Comparison of ENCODE assay signal across 22 cellular contexts in the genomic region with DNA sequence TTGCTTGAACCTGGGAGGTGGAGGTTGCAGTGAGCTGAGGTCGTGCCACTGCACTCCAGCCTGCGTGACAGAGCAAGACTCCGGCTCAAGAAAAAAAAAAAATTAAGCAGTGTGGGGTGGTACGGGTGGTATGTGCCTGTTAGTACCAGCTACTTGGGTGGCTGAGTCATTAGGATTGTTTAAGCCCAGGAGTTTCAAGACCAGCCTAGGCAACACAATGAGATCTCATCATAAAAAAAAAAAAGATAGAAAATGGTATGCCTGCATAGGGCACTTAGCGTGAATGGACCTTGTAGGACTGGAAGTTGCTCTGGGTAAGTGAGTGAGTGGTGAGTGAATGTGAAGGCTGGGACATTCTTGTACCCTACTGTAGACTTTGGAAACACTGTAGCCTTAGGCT. TPM values are rescaled to one million over a fixed set of nuclear protein-coding genes. Genes with fewer than 3 reads are reported as not detected.
DNase-seq lines count a peak whose midpoint lies in the region; ATAC-seq and TF ChIP-seq lines count a peak whose summit lies in the region.
"Had no signal": no experiment of that assay in that cellular context is flagged by ENCODE, and none has a peak within 500 bp of the region (broad histone marks: within the 10 kb centered on the region; RNA-seq: fewer than 3 reads in every experiment).

No MANE protein-coding gene starts in this region.

- intact Hi-C loops in PC-9 (cut with micrococcal nuclease; ENCODE audit: unreplicated experiment), result loop anchor here (1.0 to 2.0 kb wide), 2 partner anchors 37 to 75 kb away; partner anchors contain the start of genes ARID4B, GGPS1 and TBCE
- intact Hi-C loops in activated T-helper 1 cell treated with anti-CD3 and anti-CD28 coated beads, Interleukin-12 subunit alpha, Interleukin-12 subunit beta, Interleukin-2, Interleukin-4 antibody, amounts not matched to agents 30 ng/mL and 10 ng/mL and 1 ng/mL, durations not matched to agents 14 hours and 24 hours and 36 hours (cut with micrococcal nuclease), result no loop called here

- H3K36me3 ChIP-seq in PC-9 (ENCODE audit: low read depth), result no peaks in the 10 kb centered on the region
- H3K36me3 ChIP-seq: ascending aorta had no signal

- no TSS peak for BruUV-seq in PC-9 (replicated peaks; lab: Mats Ljungman, UMichigan)

- peak overlapping the region; percentile 39; the same call in 1 of the 2 replicates for H3K27ac ChIP-seq in PC-9
- H3K27ac ChIP-seq: ascending aorta, dorsolateral prefrontal cortex, vagina had no signal

- H3K4me1 ChIP-seq in PC-9 (replicated peaks; ENCODE audit: insufficient read depth), result peaks cover 41% of the 10 kb centered on the region
- H3K4me1 ChIP-seq: ascending aorta had no signal

- peaks cover 35% of the 10 kb centered on the region for H3F3A ChIP-seq in PC-9 (ENCODE audit: insufficient read depth, low read depth)

- peaks cover 22% of the 10 kb centered on the region for H3K4me1 Mint-ChIP-seq in chondrocyte (ENCODE audit: low read depth)
- no peaks in the 10 kb centered on the region for H3K4me1 Mint-ChIP-seq in activated T-helper 1 cell treated with anti-CD3 and anti-CD28 coated beads, Interleukin-12 subunit alpha, Interleukin-12 subunit beta, Interleukin-2, Interleukin-4 antibody, amounts not matched to agents 30 ng/mL and 10 ng/mL and 1 ng/mL, durations not matched to agents 14 hours and 24 hours and 36 hours (ENCODE audit: low read depth)

- H3K27ac Mint-ChIP-seq in chondrocyte (ENCODE audit: unreplicated experiment), result peak overlapping the region; percentile 18
- H3K27ac Mint-ChIP-seq in activated T-helper 1 cell treated with anti-CD3 and anti-CD28 coated beads, Interleukin-12 subunit alpha, Interleukin-12 subunit beta, Interleukin-2, Interleukin-4 antibody, amounts not matched to agents 30 ng/mL and 10 ng/mL and 1 ng/mL, durations not matched to agents 14 hours and 24 hours and 36 hours, result no peak overlapping the region
- H3K27ac Mint-ChIP-seq: activated CD8-positive, alpha-beta T cell treated with anti-CD3 and anti-CD28 coated beads, Interleukin-2, amount 10 ng/mL, durations not matched to agents 7 days and 5 days; naive thymus-derived CD4-positive, alpha-beta T cell had no signal

- TF ChIP-seq CTCF in PC-9 (conservative IDR thresholded peaks at IDR 0.05) (no peak), chondrocyte (IDR thresholded peaks at IDR 0.05) (no peak), omental fat pad (IDR thresholded peaks at IDR 0.05) (no peak)

- H3K27me3 ChIP-seq in PC-9 (ENCODE audit: insufficient read depth, low read depth), result no peaks in the 10 kb centered on the region
- H3K27me3 ChIP-seq: ascending aorta, dorsolateral prefrontal cortex, vagina had no signal

- DNase-seq in ELR (ENCODE audit: low read depth), result peak; percentile 49
- DNase-seq in PC-9, result peak; percentile 58 to 77
- DNase-seq in chondrocyte (ENCODE audit: low spot score), result no peak
- DNase-seq in omental fat pad (ENCODE audit: low spot score), result no peak
- no peak for DNase-seq in NCI-H146 treated with DMSO at 0.1 percent for 48 hours (lab: John Stamatoyannopoulos, UW; ENCODE audit: unreplicated experiment)
- DNase-seq in dermis blood vessel endothelial cell, result no peak
- no peak for DNase-seq in activated T-helper 1 cell treated with anti-CD3 and anti-CD28 coated beads, Interleukin-12 subunit alpha, Interleukin-12 subunit beta, Interleukin-2, Interleukin-4 antibody, amounts not matched to agents 30 ng/mL and 10 ng/mL and 1 ng/mL, durations not matched to agents 14 hours and 24 hours and 36 hours (ENCODE audit: low spot score)
- DNase-seq in NCI-H2081 treated with DMSO at 0.1 percent for 48 hours (lab: John Stamatoyannopoulos, UW), result no peak
- DNase-seq: activated CD8-positive, alpha-beta T cell treated with anti-CD3 and anti-CD28 coated beads, Interleukin-2, amount 10 ng/mL, durations not matched to agents 7 days and 5 days; activated effector memory CD4-positive, alpha-beta T cell treated with Interleukin-2 at 50 U/mL for 16 hours; COR-L47; dorsolateral prefrontal cortex; GF-D8; Karpas-422; naive thymus-derived CD4-positive, alpha-beta T cell; NCI-H1694; NCI-H510A treated with DMSO at 0.1 percent for 48 hours; OCI-M1; stimulated activated CD4-positive, alpha-beta T cell treated with anti-CD3 and anti-CD28 coated beads, Interleukin-12 subunit alpha, Interleukin-12 subunit beta, amount 100 ng/mL, for 4 hours; stimulated activated naive CD8-positive, alpha-beta T cell treated with anti-CD3 and anti-CD28 coated beads, Interleukin-15, Interleukin-2, amounts not matched to agents 100 U/mL and 50 U/mL, for 24 hours had no signal

- POLR2A ChIA-PET in PC-9 (lab: Charles Lee; ENCODE audit: unreplicated experiment), result interaction anchor here (0.5 to 0.8 kb wide), 7 partner anchors 15 to 439 kb away, joined by 3 to 19 read pairs (median 5); partner anchors contain the start of genes ARID4B and TBCE

- H2AFZ ChIP-seq in PC-9, result no peak overlapping the region

- ATAC-seq in omental fat pad (ENCODE audit: low FRiP score), result peak; percentile 41
- ATAC-seq: activated CD8-positive, alpha-beta T cell treated with anti-CD3 and anti-CD28 coated beads, Interleukin-2, amount 10 ng/mL, durations not matched to agents 7 days and 5 days; naive thymus-derived CD4-positive, alpha-beta T cell; stimulated activated naive CD8-positive, alpha-beta T cell treated with anti-CD3 and anti-CD28 coated beads, Interleukin-15, Interleukin-2, amounts not matched to agents 100 U/mL and 50 U/mL, for 24 hours had no signal

- peaks cover 4% of the 10 kb centered on the region for H3K36me3 Mint-ChIP-seq in chondrocyte (ENCODE audit: low read depth)
- H3K36me3 Mint-ChIP-seq in activated T-helper 1 cell treated with anti-CD3 and anti-CD28 coated beads, Interleukin-12 subunit alpha, Interleukin-12 subunit beta, Interleukin-2, Interleukin-4 antibody, amounts not matched to agents 30 ng/mL and 10 ng/mL and 1 ng/mL, durations not matched to agents 14 hours and 24 hours and 36 hours (ENCODE audit: low read depth), result peaks cover 6% of the 10 kb centered on the region

- no peak overlapping the region for H3K4me2 ChIP-seq in PC-9

- H3K79me2 ChIP-seq in PC-9 (ENCODE audit: low read depth), result peaks cover 41% of the 10 kb centered on the region

- no peaks in the 10 kb centered on the region for H3K9me2 ChIP-seq in PC-9 (ENCODE audit: insufficient read depth)

- H3K9me3 Mint-ChIP-seq in chondrocyte (ENCODE audit: low read depth), result no peaks in the 10 kb centered on the region
- no peaks in the 10 kb centered on the region for H3K9me3 Mint-ChIP-seq in activated T-helper 1 cell treated with anti-CD3 and anti-CD28 coated beads, Interleukin-12 subunit alpha, Interleukin-12 subunit beta, Interleukin-2, Interleukin-4 antibody, amounts not matched to agents 30 ng/mL and 10 ng/mL and 1 ng/mL, durations not matched to agents 14 hours and 24 hours and 36 hours
- H3K9me3 Mint-ChIP-seq: naive thymus-derived CD4-positive, alpha-beta T cell had no signal

- H3K4me3 ChIP-seq in PC-9, result no peak overlapping the region
- H3K4me3 ChIP-seq: ascending aorta, dorsolateral prefrontal cortex, vagina had no signal

- no peaks in the 10 kb centered on the region for H4K20me1 ChIP-seq in PC-9 (ENCODE audit: insufficient read depth)

- no peaks in the 10 kb centered on the region for H3K9me3 ChIP-seq in PC-9 (ENCODE audit: insufficient read depth, low read depth)
- H3K9me3 ChIP-seq: ascending aorta, vagina had no signal

- H3K27me3 Mint-ChIP-seq in chondrocyte (ENCODE audit: low read depth), result no peaks in the 10 kb centered on the region
- no peaks in the 10 kb centered on the region for H3K27me3 Mint-ChIP-seq in activated T-helper 1 cell treated with anti-CD3 and anti-CD28 coated beads, Interleukin-12 subunit alpha, Interleukin-12 subunit beta, Interleukin-2, Interleukin-4 antibody, amounts not matched to agents 30 ng/mL and 10 ng/mL and 1 ng/mL, durations not matched to agents 14 hours and 24 hours and 36 hours (ENCODE audit: insufficient read depth)
- H3K27me3 Mint-ChIP-seq: naive thymus-derived CD4-positive, alpha-beta T cell had no signal

- CTCF ChIA-PET in PC-9 (lab: Charles Lee), result interaction anchor here (0.8 kb wide), 1 partner anchor 12 kb away, joined by 8 read pairs; no protein-coding TSS in a partner anchor

- no peak overlapping the region for H3K4me3 Mint-ChIP-seq in chondrocyte (ENCODE audit: unreplicated experiment)
- H3K4me3 Mint-ChIP-seq in activated T-helper 1 cell treated with anti-CD3 and anti-CD28 coated beads, Interleukin-12 subunit alpha, Interleukin-12 subunit beta, Interleukin-2, Interleukin-4 antibody, amounts not matched to agents 30 ng/mL and 10 ng/mL and 1 ng/mL, durations not matched to agents 14 hours and 24 hours and 36 hours, result no peak overlapping the region
- H3K4me3 Mint-ChIP-seq: activated CD8-positive, alpha-beta T cell treated with anti-CD3 and anti-CD28 coated beads, Interleukin-2, amount 10 ng/mL, durations not matched to agents 7 days and 5 days; naive thymus-derived CD4-positive, alpha-beta T cell had no signal

RNA-seq across cellular contexts. Expression of gene TBCE, which starts 37.0 kb away (rescaled TPM):
- total RNA-seq in PC-9 (2021) (18.9 and 22.8 TPM in 2 replicates), chondrocyte (16.6 to 23.3 TPM (median 23.2 TPM) in 3 replicates), omental fat pad (10 to 100 TPM; 10.9 to 27.3 (median 19.2) TPM), dermis blood vessel endothelial cell (17.5 and 22.4 TPM in 2 replicates)
- 29.0 and 29.2 TPM in 2 replicates for total RNA-seq in activated T-helper 1 cell treated with anti-CD3 and anti-CD28 coated beads, Interleukin-12 subunit alpha, Interleukin-12 subunit beta, Interleukin-2, Interleukin-4 antibody, amounts not matched to agents 30 ng/mL and 10 ng/mL and 1 ng/mL, durations not matched to agents 14 hours and 24 hours and 36 hours

Comparison
In these comparisons a context has a peak if more than half of its experiments do, and no peak if none do; other contexts are left out.
1. DNase-seq: peak in ELR (single experiment) and PC-9 (2 of 2); none in chondrocyte (single experiment), omental fat pad (single experiment), NCI-H146 treated with DMSO at 0.1 percent for 48 hours (single experiment), dermis blood vessel endothelial cell (single experiment), activated T-helper 1 cell treated with anti-CD3 and anti-CD28 coated beads, Interleukin-12 subunit alpha, Interleukin-12 subunit beta, Interleukin-2, Interleukin-4 antibody, amounts not matched to agents 30 ng/mL and 10 ng/mL and 1 ng/mL, durations not matched to agents 14 hours and 24 hours and 36 hours (single experiment) and NCI-H2081 treated with DMSO at 0.1 percent for 48 hours (single experiment).